ENCODE assay signal across 1 cellular context in the genomic region with DNA sequence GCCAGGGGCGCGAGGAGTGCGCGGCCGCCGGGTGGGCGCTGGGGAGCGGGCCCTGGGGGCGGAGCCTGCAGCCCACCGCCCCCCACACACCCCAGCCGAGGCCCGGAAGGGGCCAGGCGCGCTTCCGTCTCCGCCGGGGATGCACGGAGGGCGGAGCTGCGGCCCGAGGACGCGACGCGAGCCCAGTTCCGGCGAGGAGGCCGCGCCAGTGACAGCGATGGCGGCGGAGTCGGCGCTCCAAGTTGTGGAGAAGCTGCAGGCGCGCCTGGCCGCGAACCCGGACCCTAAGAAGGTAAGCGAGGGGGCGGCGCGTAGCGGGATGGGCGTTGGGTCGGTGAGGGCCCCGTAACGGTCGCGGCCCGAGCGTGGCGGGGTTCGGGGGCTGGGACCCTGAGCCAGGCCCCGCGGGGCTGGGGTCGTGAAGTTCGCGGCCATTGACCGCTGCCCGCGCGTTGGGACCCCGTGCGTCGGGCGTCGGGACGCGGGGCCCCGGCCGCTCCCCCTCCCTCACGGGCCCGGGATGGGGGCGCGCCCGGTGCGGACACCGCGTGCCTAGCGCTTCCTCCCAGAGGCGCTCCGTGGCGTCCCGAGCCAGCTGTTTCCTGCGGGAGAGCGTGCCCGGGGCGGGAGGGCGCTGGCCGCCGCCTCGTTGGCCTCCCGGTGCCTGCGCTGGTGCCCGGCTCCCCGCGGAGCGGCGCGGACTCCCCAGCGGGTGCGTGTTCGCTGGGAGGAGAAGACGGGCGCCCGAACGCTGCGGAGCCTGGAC.
TF ChIP-seq lines count a peak whose summit lies in the region.

A gene with protein sequence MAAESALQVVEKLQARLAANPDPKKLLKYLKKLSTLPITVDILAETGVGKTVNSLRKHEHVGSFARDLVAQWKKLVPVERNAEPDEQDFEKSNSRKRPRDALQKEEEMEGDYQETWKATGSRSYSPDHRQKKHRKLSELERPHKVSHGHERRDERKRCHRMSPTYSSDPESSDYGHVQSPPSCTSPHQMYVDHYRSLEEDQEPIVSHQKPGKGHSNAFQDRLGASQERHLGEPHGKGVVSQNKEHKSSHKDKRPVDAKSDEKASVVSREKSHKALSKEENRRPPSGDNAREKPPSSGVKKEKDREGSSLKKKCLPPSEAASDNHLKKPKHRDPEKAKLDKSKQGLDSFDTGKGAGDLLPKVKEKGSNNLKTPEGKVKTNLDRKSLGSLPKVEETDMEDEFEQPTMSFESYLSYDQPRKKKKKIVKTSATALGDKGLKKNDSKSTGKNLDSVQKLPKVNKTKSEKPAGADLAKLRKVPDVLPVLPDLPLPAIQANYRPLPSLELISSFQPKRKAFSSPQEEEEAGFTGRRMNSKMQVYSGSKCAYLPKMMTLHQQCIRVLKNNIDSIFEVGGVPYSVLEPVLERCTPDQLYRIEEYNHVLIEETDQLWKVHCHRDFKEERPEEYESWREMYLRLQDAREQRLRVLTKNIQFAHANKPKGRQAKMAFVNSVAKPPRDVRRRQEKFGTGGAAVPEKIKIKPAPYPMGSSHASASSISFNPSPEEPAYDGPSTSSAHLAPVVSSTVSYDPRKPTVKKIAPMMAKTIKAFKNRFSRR (plus strand): TSS at position 185 of the 766 bp plus-strand sequence. CDS start 33 bp downstream, at position 218.

TF ChIP-seq in neural cell, 6 proteins besides CTCF, POLR2A, EP300 and RAD21 (continued from another document):
- TF ChIP-seq, protein P1, sequence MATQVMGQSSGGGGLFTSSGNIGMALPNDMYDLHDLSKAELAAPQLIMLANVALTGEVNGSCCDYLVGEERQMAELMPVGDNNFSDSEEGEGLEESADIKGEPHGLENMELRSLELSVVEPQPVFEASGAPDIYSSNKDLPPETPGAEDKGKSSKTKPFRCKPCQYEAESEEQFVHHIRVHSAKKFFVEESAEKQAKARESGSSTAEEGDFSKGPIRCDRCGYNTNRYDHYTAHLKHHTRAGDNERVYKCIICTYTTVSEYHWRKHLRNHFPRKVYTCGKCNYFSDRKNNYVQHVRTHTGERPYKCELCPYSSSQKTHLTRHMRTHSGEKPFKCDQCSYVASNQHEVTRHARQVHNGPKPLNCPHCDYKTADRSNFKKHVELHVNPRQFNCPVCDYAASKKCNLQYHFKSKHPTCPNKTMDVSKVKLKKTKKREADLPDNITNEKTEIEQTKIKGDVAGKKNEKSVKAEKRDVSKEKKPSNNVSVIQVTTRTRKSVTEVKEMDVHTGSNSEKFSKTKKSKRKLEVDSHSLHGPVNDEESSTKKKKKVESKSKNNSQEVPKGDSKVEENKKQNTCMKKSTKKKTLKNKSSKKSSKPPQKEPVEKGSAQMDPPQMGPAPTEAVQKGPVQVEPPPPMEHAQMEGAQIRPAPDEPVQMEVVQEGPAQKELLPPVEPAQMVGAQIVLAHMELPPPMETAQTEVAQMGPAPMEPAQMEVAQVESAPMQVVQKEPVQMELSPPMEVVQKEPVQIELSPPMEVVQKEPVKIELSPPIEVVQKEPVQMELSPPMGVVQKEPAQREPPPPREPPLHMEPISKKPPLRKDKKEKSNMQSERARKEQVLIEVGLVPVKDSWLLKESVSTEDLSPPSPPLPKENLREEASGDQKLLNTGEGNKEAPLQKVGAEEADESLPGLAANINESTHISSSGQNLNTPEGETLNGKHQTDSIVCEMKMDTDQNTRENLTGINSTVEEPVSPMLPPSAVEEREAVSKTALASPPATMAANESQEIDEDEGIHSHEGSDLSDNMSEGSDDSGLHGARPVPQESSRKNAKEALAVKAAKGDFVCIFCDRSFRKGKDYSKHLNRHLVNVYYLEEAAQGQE (IDR thresholded peaks at IDR 0.05; ENCODE audit: borderline replicate concordance), result peak; percentile 14
- peak; percentile 81 for TF ChIP-seq MXI1 (conservative IDR thresholded peaks at IDR 0.05; ENCODE audit: poor library complexity, severe bottlenecking)
